ENCODE assay signal across 7 cellular contexts in the genomic region with DNA sequence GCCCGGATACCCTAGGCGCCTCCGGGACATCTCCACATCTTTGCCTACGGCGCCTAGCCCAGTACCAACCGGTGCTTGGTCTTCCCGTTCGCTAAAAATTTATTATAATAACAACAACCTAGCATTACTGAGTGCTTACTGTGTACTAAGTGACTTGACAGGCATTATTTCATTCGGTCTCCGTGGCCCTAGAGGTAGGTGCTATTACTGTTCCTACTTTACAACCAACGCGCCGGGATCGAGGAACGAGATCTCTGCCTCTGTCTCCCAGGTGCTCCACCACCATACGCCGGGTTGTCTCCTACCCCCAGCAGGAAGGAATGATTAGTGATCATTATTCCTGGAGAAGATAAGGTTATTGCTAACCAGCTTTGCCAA. TPM values are rescaled to one million over a fixed set of nuclear protein-coding genes. Genes with fewer than 3 reads are reported as not detected.
DNase-seq lines count a peak whose midpoint lies in the region; ATAC-seq and TF ChIP-seq lines count a peak whose summit lies in the region.

No MANE protein-coding gene starts in this region.

- intact Hi-C loops in esophagus squamous epithelium (cut with DNase I): no loop called here

- H3K27ac ChIP-seq in SJSA1: 0 out of 2 replicates have a peak overlapping the region, but pooled peaks have one; percentile 66
- H3K27ac ChIP-seq in esophagus squamous epithelium: peak overlapping the region; percentile 74 to 90 (median 81)
- H3K27ac ChIP-seq in neutrophil: no peak overlapping the region

- peak overlapping the region; percentile 77 for H3K4me3 ChIP-seq in SJSA1
- H3K4me3 ChIP-seq in esophagus squamous epithelium: peak overlapping the region; percentile 57 to 91 (median 76)
- peak overlapping the region; percentile 58 to 59 for H3K4me3 ChIP-seq in neutrophil (ENCODE audit: low read depth in 1 of 2, low read length in 1 of 2)

- DNase-seq in SJSA1 (ENCODE audit: low read depth in 1 of 2, low spot score in 2 of 2) (peak in 1 of 2 experiments; percentile 36), esophagus squamous epithelium (lab: John Stamatoyannopoulos, UW) (no peak), activated gamma-delta T cell (lab: John Stamatoyannopoulos, UW) (no peak)
- DNase-seq in stimulated activated CD4-positive, alpha-beta T cell treated with anti-CD3 and anti-CD28 coated beads, Interleukin-4, amount 100 ng/mL, for 1 hour: no peak

- WGBS in esophagus squamous epithelium, 2 donors: 7 to 17% methylated on average over 16 to 17 of the region's 17 CpGs

- H3K36me3 ChIP-seq in SJSA1: peaks cover 11% of the 10 kb centered on the region; the same call in 1 of the 2 replicates
- H3K36me3 ChIP-seq in esophagus squamous epithelium: no peaks in the 10 kb centered on the region
- H3K36me3 ChIP-seq in neutrophil: no peaks in the 10 kb centered on the region

- H3K9me3 ChIP-seq in SJSA1 (replicated peaks): no peaks in the 10 kb centered on the region
- H3K9me3 ChIP-seq in esophagus squamous epithelium: no peaks in the 10 kb centered on the region
- H3K9me3 ChIP-seq in neutrophil: no peaks in the 10 kb centered on the region

- no peak for TF ChIP-seq POLR2A in esophagus squamous epithelium (IDR thresholded peaks at IDR 0.05)

- TF ChIP-seq CTCF in esophagus squamous epithelium (IDR thresholded peaks at IDR 0.05) (peak in 1 of 6 experiments; percentile 22), neutrophil (IDR thresholded peaks at IDR 0.05) (no peak)

- H3K27me3 ChIP-seq in SJSA1 (replicated peaks): no peaks in the 10 kb centered on the region
- peaks cover 0 to 23% (median 0%) of the 10 kb centered on the region in 4 donors for H3K27me3 ChIP-seq in esophagus squamous epithelium
- H3K27me3 ChIP-seq in neutrophil: peaks cover 92% of the 10 kb centered on the region

- H3K4me1 ChIP-seq in SJSA1 (replicated peaks) (peaks cover 15% of the 10 kb centered on the region), esophagus squamous epithelium (peaks cover 0 to 51% (median 31%) of the 10 kb centered on the region in 3 donors), neutrophil (ENCODE audit: control insufficient read depth in 1 of 2, insufficient read depth in 1 of 2, low read depth in 1 of 2, low read length in 1 of 2) (peaks cover 20 to 22% of the 10 kb centered on the region in 2 experiments)

- peak; percentile 13 for ATAC-seq in GM19023 (IDR thresholded peaks at IDR 0.05; ENCODE audit: unreplicated experiment)
- ATAC-seq in HG02973 (IDR thresholded peaks at IDR 0.05; ENCODE audit: unreplicated experiment): peak; percentile 13

RNA-seq across cellular contexts. Expression of a gene that starts 0.7 kb away (rescaled TPM):
- 68.6 and 76.5 TPM in 2 replicates for total RNA-seq in SJSA1 (2014; rRNA removed; shearing (Covaris generic))
- 10 to 100 TPM; 10.8 to 23.3 (median 15.5) TPM for total RNA-seq in esophagus squamous epithelium
